In the genomic region with DNA sequence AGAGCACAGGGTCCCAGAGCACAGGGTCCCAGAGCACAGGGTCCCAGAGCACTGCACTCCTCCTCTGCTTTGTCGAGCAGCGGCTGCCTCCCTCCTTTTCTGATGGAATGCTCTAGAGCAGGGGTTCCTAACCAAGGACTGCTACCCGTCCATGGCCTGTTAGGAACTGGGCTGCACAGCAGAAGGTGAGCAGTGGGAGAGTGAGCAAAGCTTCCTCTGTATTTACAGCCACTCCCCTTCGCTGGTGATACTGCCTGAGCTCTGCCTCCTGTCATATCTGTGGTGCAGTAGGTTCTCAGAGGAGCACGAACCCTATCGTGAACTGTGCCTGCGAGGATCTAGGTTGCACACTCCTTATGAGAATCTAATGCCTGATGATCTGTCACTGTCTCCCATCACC, we compare ENCODE assay signal across 35 cellular contexts.
"Had no signal": no experiment of that assay in that cellular context is flagged by ENCODE, and none has a peak within 500 bp of the region (broad histone marks: within the 10 kb centered on the region; RNA-seq: fewer than 3 reads in every experiment).

No MANE protein-coding gene starts in this region.

- FAIRE-seq: astrocyte, TTC549 had no signal

- H3K27ac Mint-ChIP-seq: activated B cell treated with CpG ODN at 0.5 μM for 24 hours; activated CD4-positive, alpha-beta memory T cell treated with anti-CD3 and anti-CD28 coated beads for 36 hours; activated CD4-positive, alpha-beta T cell treated with anti-CD3 and anti-CD28 coated beads, Interleukin-2, amount 10 ng/mL, durations not matched to agents 24 days and 14 days; activated CD8-positive, alpha-beta T cell treated with anti-CD3 and anti-CD28 coated beads for 36 hours; activated naive CD4-positive, alpha-beta T cell treated with anti-CD3 and anti-CD28 coated beads for 36 hours; activated naive CD4-positive, alpha-beta T cell treated with anti-CD3 and anti-CD28 coated beads, Interleukin-2, amount 50 U/mL, for 72 hours; activated naive CD8-positive, alpha-beta T cell treated with anti-CD3 and anti-CD28 coated beads for 36 hours; activated T-cell treated with anti-CD3 and anti-CD28 coated beads, Interleukin-2, amount 50 U/mL, for 72 hours; activated T-helper 1 cell treated with anti-CD3 and anti-CD28 coated beads, Interleukin-12 subunit alpha, Interleukin-12 subunit beta, Interleukin-2, Interleukin-4 antibody, amounts not matched to agents 30 ng/mL and 10 ng/mL and 1 ng/mL, durations not matched to agents 14 hours and 24 hours and 36 hours; activated T-helper 17 cell treated with anti-CD3 and anti-CD28 coated beads, Interleukin-2, amount 50 U/mL, for 72 hours; T-helper 1 cell treated with Interleukin-12 subunit alpha and Interleukin-12 subunit beta and Interleukin-4 antibody, amounts not matched to agents 30 μg/mL and 1 μg/mL, for 36 hours; T-helper 2 cell treated with Interferon-gamma antibody and Interleukin-4, amounts not matched to agents 5 μg/mL and 100 μg/mL, for 36 hours had no signal

- ATAC-seq: activated CD8-positive, alpha-beta T cell treated with anti-CD3 and anti-CD28 coated beads for 36 hours; activated naive CD4-positive, alpha-beta T cell treated with anti-CD3 and anti-CD28 coated beads, Interleukin-2, amount 50 U/mL, for 72 hours; activated T-cell treated with anti-CD3 and anti-CD28 coated beads, Interleukin-2, amount 50 U/mL, for 4 hours; activated T-cell treated with anti-CD3 and anti-CD28 coated beads, Interleukin-2, amount 50 U/mL, for 72 hours; activated T-helper 17 cell treated with anti-CD3 and anti-CD28 coated beads, Interleukin-2, amount 50 U/mL, for 72 hours; body of pancreas had no signal

- H3K36me3 Mint-ChIP-seq: activated CD4-positive, alpha-beta memory T cell treated with anti-CD3 and anti-CD28 coated beads for 36 hours; activated naive CD4-positive, alpha-beta T cell treated with anti-CD3 and anti-CD28 coated beads, Interleukin-2, amount 50 U/mL, for 72 hours; activated naive CD8-positive, alpha-beta T cell treated with anti-CD3 and anti-CD28 coated beads for 36 hours had no signal

- H3K4me1 Mint-ChIP-seq: activated B cell treated with CpG ODN at 0.5 μM for 24 hours; activated CD4-positive, alpha-beta T cell treated with anti-CD3 and anti-CD28 coated beads, Interleukin-2, amount 10 ng/mL, durations not matched to agents 24 days and 14 days; activated naive CD8-positive, alpha-beta T cell treated with anti-CD3 and anti-CD28 coated beads for 36 hours; activated T-helper 17 cell treated with anti-CD3 and anti-CD28 coated beads, Interleukin-2, amount 50 U/mL, for 72 hours had no signal

- H3K4me3 Mint-ChIP-seq: activated B cell treated with CpG ODN at 0.5 μM for 24 hours; activated CD4-positive, alpha-beta memory T cell treated with anti-CD3 and anti-CD28 coated beads for 36 hours; activated CD4-positive, alpha-beta T cell treated with anti-CD3 and anti-CD28 coated beads, Interleukin-2, amount 10 ng/mL, durations not matched to agents 24 days and 14 days; activated CD8-positive, alpha-beta T cell treated with anti-CD3 and anti-CD28 coated beads for 36 hours; activated naive CD4-positive, alpha-beta T cell treated with anti-CD3 and anti-CD28 coated beads for 36 hours; activated naive CD8-positive, alpha-beta T cell treated with anti-CD3 and anti-CD28 coated beads for 36 hours; activated T-cell treated with anti-CD3 and anti-CD28 coated beads, Interleukin-2, amount 50 U/mL, for 4 hours; activated T-cell treated with anti-CD3 and anti-CD28 coated beads, Interleukin-2, amount 50 U/mL, for 72 hours; activated T-helper 1 cell treated with anti-CD3 and anti-CD28 coated beads, Interleukin-12 subunit alpha, Interleukin-12 subunit beta, Interleukin-2, Interleukin-4 antibody, amounts not matched to agents 30 ng/mL and 10 ng/mL and 1 ng/mL, durations not matched to agents 14 hours and 24 hours and 36 hours; activated T-helper 17 cell treated with anti-CD3 and anti-CD28 coated beads, Interleukin-2, amount 50 U/mL, for 72 hours; T-helper 1 cell treated with Interleukin-12 subunit alpha and Interleukin-12 subunit beta and Interleukin-4 antibody, amounts not matched to agents 30 μg/mL and 1 μg/mL, for 36 hours; T-helper 2 cell treated with Interferon-gamma antibody and Interleukin-4, amounts not matched to agents 5 μg/mL and 100 μg/mL, for 36 hours had no signal

- H3K27me3 Mint-ChIP-seq: activated CD4-positive, alpha-beta memory T cell treated with anti-CD3 and anti-CD28 coated beads for 36 hours; activated CD4-positive, alpha-beta T cell treated with anti-CD3 and anti-CD28 coated beads, Interleukin-2, amount 10 ng/mL, durations not matched to agents 24 days and 14 days; activated naive CD8-positive, alpha-beta T cell treated with anti-CD3 and anti-CD28 coated beads for 36 hours had no signal

- DNase-seq: activated B cell treated with CpG ODN at 0.5 μM for 24 hours; activated CD4-positive, alpha-beta memory T cell treated with anti-CD3 and anti-CD28 coated beads for 36 hours; activated CD4-positive, alpha-beta T cell treated with anti-CD3 and anti-CD28 coated beads for 4 hours; activated CD4-positive, alpha-beta T cell treated with anti-CD3 and anti-CD28 coated beads, Interleukin-2, amount 10 ng/mL, durations not matched to agents 24 days and 14 days; activated CD4-positive, alpha-beta T cell treated with anti-CD3 and anti-CD28 coated beads, Interleukin-2, amount 50 U/mL, for 1 hour; activated CD4-positive, alpha-beta T cell treated with anti-CD3 and anti-CD28 coated beads, Interleukin-2, amount 50 U/mL, for 4 hours; activated CD4-positive, CD25-positive, alpha-beta regulatory T cell treated with anti-CD3 and anti-CD28 coated beads, Interleukin-2, amount 50 U/mL, for 72 hours; activated CD8-positive, alpha-beta memory T cell treated with anti-CD3 and anti-CD28 coated beads, Interleukin-2, amount 50 U/mL, for 4 hours; activated CD8-positive, alpha-beta T cell treated with anti-CD3 and anti-CD28 coated beads for 36 hours; activated effector memory CD4-positive, alpha-beta T cell treated with anti-CD3 and anti-CD28 coated beads, Interleukin-2, amount 50 U/mL, for 16 hours; activated gamma-delta T cell treated with Interleukin-2 at 50 U/mL for 16 hours; activated naive CD4-positive, alpha-beta T cell; activated naive CD4-positive, alpha-beta T cell treated with anti-CD3 and anti-CD28 coated beads for 36 hours; activated naive CD4-positive, alpha-beta T cell treated with anti-CD3 and anti-CD28 coated beads, Interleukin-2, amount 50 U/mL, for 16 hours; activated naive CD8-positive, alpha-beta T cell treated with anti-CD3 and anti-CD28 coated beads for 36 hours; activated T-cell treated with anti-CD3 and anti-CD28 coated beads for 4 hours; activated T-cell treated with anti-CD3 and anti-CD28 coated beads, Interleukin-2, amount 50 U/mL, for 1 hour; activated T-cell treated with anti-CD3 and anti-CD28 coated beads, Interleukin-2, amount 50 U/mL, for 4 hours; activated T-cell treated with anti-CD3 and anti-CD28 coated beads, Interleukin-2, amount 50 U/mL, for 72 hours; adrenal gland; amniotic stem cell; aorta; body of pancreas; brain microvascular endothelial cell; central memory CD4-positive, alpha-beta T cell; T-helper 1 cell; T-helper 2 cell; T-helper 9 cell had no signal

- H3K9me3 Mint-ChIP-seq: activated B cell treated with CpG ODN at 0.5 μM for 24 hours; activated CD4-positive, alpha-beta memory T cell treated with anti-CD3 and anti-CD28 coated beads for 36 hours; activated CD4-positive, alpha-beta T cell treated with anti-CD3 and anti-CD28 coated beads, Interleukin-2, amount 10 ng/mL, durations not matched to agents 24 days and 14 days; activated CD8-positive, alpha-beta T cell treated with anti-CD3 and anti-CD28 coated beads for 36 hours; activated naive CD4-positive, alpha-beta T cell treated with anti-CD3 and anti-CD28 coated beads for 36 hours; activated naive CD4-positive, alpha-beta T cell treated with anti-CD3 and anti-CD28 coated beads, Interleukin-2, amount 50 U/mL, for 72 hours; activated naive CD8-positive, alpha-beta T cell treated with anti-CD3 and anti-CD28 coated beads for 36 hours; activated T-cell treated with anti-CD3 and anti-CD28 coated beads, Interleukin-2, amount 50 U/mL, for 4 hours; activated T-cell treated with anti-CD3 and anti-CD28 coated beads, Interleukin-2, amount 50 U/mL, for 72 hours; activated T-helper 1 cell treated with anti-CD3 and anti-CD28 coated beads, Interleukin-12 subunit alpha, Interleukin-12 subunit beta, Interleukin-2, Interleukin-4 antibody, amounts not matched to agents 30 ng/mL and 10 ng/mL and 1 ng/mL, durations not matched to agents 14 hours and 24 hours and 36 hours; activated T-helper 17 cell treated with anti-CD3 and anti-CD28 coated beads, Interleukin-2, amount 50 U/mL, for 72 hours; T-helper 2 cell treated with Interferon-gamma antibody and Interleukin-4, amounts not matched to agents 5 μg/mL and 100 μg/mL, for 36 hours had no signal
